In genomic region chr1:241610056-241610815, GRCh38 we compare ENCODE assay signal across 10 cellular contexts. TPM values are rescaled to one million over a fixed set of nuclear protein-coding genes. Genes with fewer than 3 reads are reported as not detected.
DNase-seq lines count a peak whose midpoint lies in the region; ATAC-seq and TF ChIP-seq lines count a peak whose summit lies in the region.
"Had no signal": no experiment of that assay in that cellular context is flagged by ENCODE, and none has a peak within 500 bp of the region (broad histone marks: within the 10 kb centered on the region; RNA-seq: fewer than 3 reads in every experiment).

No MANE protein-coding gene starts in this region.

- H3K4me2 ChIP-seq in neural cell (ENCODE audit: low read length) = no peak overlapping the region

- H4K20me1 ChIP-seq in neural cell (ENCODE audit: insufficient read depth) = no peaks in the 10 kb centered on the region

- H3K27ac ChIP-seq in HEK293 (ENCODE audit: extremely low read depth, low read depth, low read length) = no peak overlapping the region
- no peak overlapping the region for H3K27ac ChIP-seq in neural cell (ENCODE audit: low read length)
- H3K27ac ChIP-seq: SK-N-MC had no signal

- H3K27me3 ChIP-seq in endocrine pancreas (ENCODE audit: control insufficient read depth, insufficient read depth, low read length) (no peaks in the 10 kb centered on the region), neural cell (ENCODE audit: insufficient read depth, low read depth, low read length) (no peaks in the 10 kb centered on the region)

- DNase-seq in NCI-H345 (lab: John Stamatoyannopoulos, UW) = peak; percentile 39
- no peak for DNase-seq in HK-2 (ENCODE audit: unreplicated experiment)
- no peak for DNase-seq in NCI-H1436 treated with DMSO at 0.1 percent for 48 hours (lab: John Stamatoyannopoulos, UW)
- DNase-seq in NCI-H446 treated with DMSO at 0.1 percent for 48 hours (lab: John Stamatoyannopoulos, UW) = no peak
- DNase-seq: DND-41 had no signal

- no peak overlapping the region for H2AFZ ChIP-seq in neural cell (ENCODE audit: low read depth, low read length)

- H3K4me1 ChIP-seq in HEK293 (ENCODE audit: control insufficient read depth, insufficient read depth, low read length) = no peaks in the 10 kb centered on the region
- peaks cover 3% of the 10 kb centered on the region for H3K4me1 ChIP-seq in endocrine pancreas (ENCODE audit: control insufficient read depth, insufficient read depth, low read length)

- no peaks in the 10 kb centered on the region for H3K9me2 ChIP-seq in neural cell (ENCODE audit: insufficient read depth, low read length)

- no peak for TF ChIP-seq RAD21 in neural cell (conservative IDR thresholded peaks at IDR 0.05)

- POLR2A ChIA-PET in HEK293 (lab: Yijun Ruan, JAX) = interaction anchor here (0.6 kb wide), 1 partner anchor 241 kb away, joined by 6 read pairs; no protein-coding TSS in a partner anchor

- H3F3A ChIP-seq in neural cell (ENCODE audit: insufficient read depth, low read length, poor library complexity, severe bottlenecking) = no peaks in the 10 kb centered on the region

- H3K9ac ChIP-seq in endocrine pancreas (ENCODE audit: control insufficient read depth, insufficient read depth, low read length) = no peak overlapping the region
- H3K9ac ChIP-seq in neural cell (ENCODE audit: low read length) = no peak overlapping the region

- no peak for TF ChIP-seq CTCF in HEK293 (tag by site-specific recombination; IDR thresholded peaks at IDR 0.05)
- no peak for TF ChIP-seq CTCF in neural cell (IDR thresholded peaks at IDR 0.05; ENCODE audit: poor library complexity, severe bottlenecking)

- H3K4me3 ChIP-seq in HEK293 (ENCODE audit: low read depth, low read length) (no peak overlapping the region), endocrine pancreas (ENCODE audit: control insufficient read depth, insufficient read depth, low read length) (peak overlapping the region; percentile 15), neural cell (ENCODE audit: low read length) (no peak overlapping the region)
- H3K4me3 ChIP-seq: SK-N-MC had no signal

- peak; percentile 92 for TF ChIP-seq EP300 in neural cell (conservative IDR thresholded peaks at IDR 0.05; ENCODE audit: poor library complexity, severe bottlenecking)

- H3K36me3 ChIP-seq in HEK293 (ENCODE audit: control insufficient read depth in 2 of 2, insufficient read depth in 1 of 2, low read length in 2 of 2) = no peaks in the 10 kb centered on the region
- H3K36me3 ChIP-seq in endocrine pancreas (ENCODE audit: control insufficient read depth, insufficient read depth, low read length) = no peaks in the 10 kb centered on the region
- no peaks in the 10 kb centered on the region for H3K36me3 ChIP-seq in neural cell (ENCODE audit: insufficient read depth, low read length)

- H3K9me3 ChIP-seq in HEK293 (ENCODE audit: control insufficient read depth, insufficient read depth, low read depth, low read length) (no peaks in the 10 kb centered on the region), endocrine pancreas (ENCODE audit: control insufficient read depth, low read length) (no peaks in the 10 kb centered on the region), neural cell (ENCODE audit: low read length) (no peaks in the 10 kb centered on the region)

- no peak for ATAC-seq in HG03097 (IDR thresholded peaks at IDR 0.05; ENCODE audit: low FRiP score, unreplicated experiment)

- CTCF ChIA-PET in HEK293 (lab: Yijun Ruan, JAX) = interaction anchor here (0.7 to 2.6 kb wide), 6 partner anchors 11 to 227 kb away, joined by 3 to 7 read pairs (median 5); no protein-coding TSS in a partner anchor

- no peaks in the 10 kb centered on the region for H3K79me2 ChIP-seq in neural cell (replicated peaks; ENCODE audit: insufficient read depth, low read length)

TF ChIP-seq in HEK293, 187 proteins besides CTCF, POLR2A, EP300 and RAD21:
- TF ChIP-seq ZXDB (tag by site-specific recombination; IDR thresholded peaks at IDR 0.05) = 0 out of 2 replicates have a peak, but pooled peaks have one; percentile 19
- no peak for TF ChIP-seq ZNF2 (tag by site-specific recombination; IDR thresholded peaks at IDR 0.05)
- TF ChIP-seq GLI2 (tag by site-specific recombination; IDR thresholded peaks at IDR 0.05; ENCODE audit: borderline replicate concordance, low read depth) = no peak
- TF ChIP-seq ZNF112 (tag by site-specific recombination; IDR thresholded peaks at IDR 0.05) = no peak
- 0 out of 2 replicates have a peak, but pooled peaks have one; percentile 17 for TF ChIP-seq PRDM1 (tag by site-specific recombination; IDR thresholded peaks at IDR 0.05)

TF ChIP-seq in neural cell, 6 proteins besides CTCF, POLR2A, EP300 and RAD21:
- no peak for TF ChIP-seq SMC3 (conservative IDR thresholded peaks at IDR 0.05; ENCODE audit: poor library complexity)
- TF ChIP-seq MXI1 (conservative IDR thresholded peaks at IDR 0.05; ENCODE audit: poor library complexity, severe bottlenecking) = no peak
- TF ChIP-seq TAF1 (IDR thresholded peaks at IDR 0.05; ENCODE audit: low read depth) = no peak
- TF ChIP-seq POLR2AphosphoS5 (IDR thresholded peaks at IDR 0.05) = peak; percentile 98
- TF ChIP-seq EZH2 (IDR thresholded peaks at IDR 0.05; ENCODE audit: borderline replicate concordance, insufficient read depth, low read length, poor library complexity, severe bottlenecking) = no peak
- peak; percentile 90 for TF ChIP-seq REST (IDR thresholded peaks at IDR 0.05; ENCODE audit: borderline replicate concordance)

RNA-seq across cellular contexts. Expression of gene CHML, which starts 29.9 kb away (rescaled TPM):
- 17.3 and 18.5 TPM in 2 replicates for polyA plus RNA-seq in neural cell
- polyA minus RNA-seq in neural cell = 43.1 and 47.9 TPM in 2 replicates

RNA-seq across cellular contexts. Expression of gene OPN3, which starts 29.9 kb away (rescaled TPM):
- 0.54 and 2.7 TPM in 2 replicates for polyA plus RNA-seq in neural cell
- 2.0 and 3.4 TPM in 2 replicates for polyA minus RNA-seq in neural cell

RNA-seq across cellular contexts. Expression of gene WDR64, which starts 41.8 kb away (rescaled TPM):
- 0.21 TPM in 1 of 2 replicates, not detected in the other for polyA plus RNA-seq in neural cell
- not detected in 2 replicates for polyA minus RNA-seq in neural cell
